Comparison of ENCODE assay signal across 1 cellular context in the genomic region with DNA sequence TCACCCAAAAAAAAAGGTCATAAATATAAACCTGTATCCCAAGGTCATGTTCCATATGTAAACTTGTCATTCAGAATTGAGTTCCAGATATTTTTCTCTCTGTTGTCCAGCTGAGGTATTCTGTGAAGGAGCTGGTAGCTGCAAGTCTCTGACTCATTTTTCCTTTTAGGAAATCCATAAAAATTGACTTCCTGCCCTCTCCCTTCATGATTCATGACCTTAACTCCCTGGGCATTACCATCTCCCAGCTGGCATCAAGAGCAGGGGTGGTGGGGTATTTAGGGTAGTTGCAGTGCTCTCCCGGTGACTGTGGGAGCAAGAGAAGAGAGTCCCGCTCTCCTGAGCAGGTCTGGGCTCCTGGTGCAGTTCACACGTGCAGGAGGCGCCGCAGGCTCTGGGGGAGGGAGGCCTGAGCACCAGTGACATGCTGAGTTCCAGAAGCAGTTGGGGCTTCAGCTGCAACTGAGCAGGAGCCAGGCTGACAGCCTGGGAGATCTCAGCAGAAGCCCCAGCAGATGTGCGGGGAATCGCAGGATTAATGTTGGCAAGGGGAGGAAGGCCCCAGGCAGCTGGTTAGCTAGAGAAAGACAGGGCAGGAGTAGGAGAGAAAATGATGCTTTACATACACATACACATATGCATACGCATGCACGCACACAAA.
TF ChIP-seq lines count a peak whose summit lies in the region.

No MANE protein-coding gene starts in this region.

TF ChIP-seq in HepG2, 621 proteins besides CTCF, POLR2A, EP300 and RAD21 (continued from another document):
- TF ChIP-seq, protein P1, sequence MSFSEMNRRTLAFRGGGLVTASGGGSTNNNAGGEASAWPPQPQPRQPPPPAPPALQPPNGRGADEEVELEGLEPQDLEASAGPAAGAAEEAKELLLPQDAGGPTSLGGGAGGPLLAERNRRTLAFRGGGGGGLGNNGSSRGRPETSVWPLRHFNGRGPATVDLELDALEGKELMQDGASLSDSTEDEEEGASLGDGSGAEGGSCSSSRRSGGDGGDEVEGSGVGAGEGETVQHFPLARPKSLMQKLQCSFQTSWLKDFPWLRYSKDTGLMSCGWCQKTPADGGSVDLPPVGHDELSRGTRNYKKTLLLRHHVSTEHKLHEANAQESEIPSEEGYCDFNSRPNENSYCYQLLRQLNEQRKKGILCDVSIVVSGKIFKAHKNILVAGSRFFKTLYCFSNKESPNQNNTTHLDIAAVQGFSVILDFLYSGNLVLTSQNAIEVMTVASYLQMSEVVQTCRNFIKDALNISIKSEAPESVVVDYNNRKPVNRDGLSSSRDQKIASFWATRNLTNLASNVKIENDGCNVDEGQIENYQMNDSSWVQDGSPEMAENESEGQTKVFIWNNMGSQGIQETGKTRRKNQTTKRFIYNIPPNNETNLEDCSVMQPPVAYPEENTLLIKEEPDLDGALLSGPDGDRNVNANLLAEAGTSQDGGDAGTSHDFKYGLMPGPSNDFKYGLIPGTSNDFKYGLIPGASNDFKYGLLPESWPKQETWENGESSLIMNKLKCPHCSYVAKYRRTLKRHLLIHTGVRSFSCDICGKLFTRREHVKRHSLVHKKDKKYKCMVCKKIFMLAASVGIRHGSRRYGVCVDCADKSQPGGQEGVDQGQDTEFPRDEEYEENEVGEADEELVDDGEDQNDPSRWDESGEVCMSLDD (CRISPR knock-in tag; IDR thresholded peaks at IDR 0.05; ENCODE audit: borderline replicate concordance) = no peak
- peak; percentile 77 for TF ChIP-seq RBM22 (optimal IDR thresholded peaks at IDR 0.05; ENCODE audit: low read length)
TF ChIP-seq in HepG2: peak in this region for 1.
